Comparison of ENCODE assay signal across 26 cellular contexts in genomic region chr1:53639996-53640695, GRCh38.
A peak's percentile ranks its signal among the peaks of the same experiment; 100 is the strongest.
DNase-seq lines count a peak whose midpoint lies in the region; ATAC-seq and TF ChIP-seq lines count a peak whose summit lies in the region.
"Had no signal": no experiment of that assay in that cellular context is flagged by ENCODE, and none has a peak within 500 bp of the region (broad histone marks: within the 10 kb centered on the region; RNA-seq: fewer than 3 reads in every experiment).

No MANE protein-coding gene starts in this region.

- no peaks in the 10 kb centered on the region for H3K4me1 ChIP-seq in neuronal stem cell (ENCODE audit: control insufficient read depth in 2 of 2, insufficient read depth in 1 of 2, low read depth in 1 of 2, low read length in 2 of 2)
- no peaks in the 10 kb centered on the region for H3K4me1 ChIP-seq in upper lobe of right lung
- H3K4me1 ChIP-seq in naive thymus-derived CD4-positive, alpha-beta T cell (ENCODE audit: control insufficient read depth in 2 of 2, insufficient read depth in 2 of 2, low read length in 2 of 2), result no peaks in the 10 kb centered on the region
- H3K4me1 ChIP-seq: colonic mucosa, HAP-1, upper lobe of left lung had no signal

- H3K23ac ChIP-seq in neuronal stem cell (ENCODE audit: low read depth, low read length, poor library complexity), result no peak overlapping the region

- H2BK15ac ChIP-seq in neuronal stem cell (ENCODE audit: low read length), result no peak overlapping the region

- H3K9me3 Mint-ChIP-seq in WTC11, result no peaks in the 10 kb centered on the region
- peaks cover 0 to 2% (median 0%) of the 10 kb centered on the region in 11 donors for H3K9me3 Mint-ChIP-seq in naive thymus-derived CD4-positive, alpha-beta T cell
- H3K9me3 Mint-ChIP-seq in activated CD8-positive, alpha-beta T cell treated with anti-CD3 and anti-CD28 coated beads, Interleukin-2, amount 10 ng/mL, durations not matched to agents 7 days and 5 days (ENCODE audit: insufficient read depth), result no peaks in the 10 kb centered on the region
- H3K9me3 Mint-ChIP-seq: activated T-cell treated with anti-CD3 and anti-CD28 coated beads, Interleukin-2, amount 50 U/mL, for 4 hours; T-helper 1 cell treated with Interleukin-12 subunit alpha and Interleukin-12 subunit beta and Interleukin-4 antibody, amounts not matched to agents 30 μg/mL and 1 μg/mL, for 36 hours had no signal

- H2AK5ac ChIP-seq in neuronal stem cell (ENCODE audit: low read depth, low read length), result peak overlapping the region; percentile 42

- H3K14ac ChIP-seq in neuronal stem cell (ENCODE audit: low read length), result no peak overlapping the region

- H3K36me3 Mint-ChIP-seq in WTC11, result no peaks in the 10 kb centered on the region
- H3K36me3 Mint-ChIP-seq in naive thymus-derived CD4-positive, alpha-beta T cell, result no peaks in the 10 kb centered on the region
- no peaks in the 10 kb centered on the region for H3K36me3 Mint-ChIP-seq in activated CD8-positive, alpha-beta T cell treated with anti-CD3 and anti-CD28 coated beads, Interleukin-2, amount 10 ng/mL, durations not matched to agents 7 days and 5 days (ENCODE audit: low read depth)

- H3K27me3 Mint-ChIP-seq in WTC11 (ENCODE audit: low read depth), result no peaks in the 10 kb centered on the region; the same call in 1 of the 2 replicates
- peaks cover 0 to 6% (median 2%) of the 10 kb centered on the region in 5 donors for H3K27me3 Mint-ChIP-seq in naive thymus-derived CD4-positive, alpha-beta T cell
- no peaks in the 10 kb centered on the region for H3K27me3 Mint-ChIP-seq in activated CD8-positive, alpha-beta T cell treated with anti-CD3 and anti-CD28 coated beads, Interleukin-2, amount 10 ng/mL, durations not matched to agents 7 days and 5 days (ENCODE audit: low read depth)

- H3K4me2 ChIP-seq in neuronal stem cell (ENCODE audit: insufficient read depth, low read length, poor library complexity, severe bottlenecking), result no peak overlapping the region
- H3K4me2 ChIP-seq: SK-N-SH had no signal

- H3K9ac ChIP-seq in neuronal stem cell (ENCODE audit: low read depth, low read length, poor library complexity), result peak overlapping the region; percentile 33
- H3K9ac ChIP-seq: SK-N-SH had no signal

- no peak for ATAC-seq in left cardiac atrium
- ATAC-seq in WTC11, result no peak
- ATAC-seq in upper lobe of right lung, result no peak
- ATAC-seq in naive thymus-derived CD4-positive, alpha-beta T cell, result no peak
- ATAC-seq in activated CD8-positive, alpha-beta T cell treated with anti-CD3 and anti-CD28 coated beads, Interleukin-2, amount 10 ng/mL, durations not matched to agents 7 days and 5 days, result no peak
- ATAC-seq: left colon had no signal

- no peak overlapping the region for H4K8ac ChIP-seq in neuronal stem cell (ENCODE audit: low read depth, low read length)

- no peak overlapping the region for H3K18ac ChIP-seq in neuronal stem cell (ENCODE audit: low read length)

- H3K27ac Mint-ChIP-seq in WTC11, result no peak overlapping the region; the same call in 1 of the 2 replicates
- no peak overlapping the region for H3K27ac Mint-ChIP-seq in naive thymus-derived CD4-positive, alpha-beta T cell
- no peak overlapping the region for H3K27ac Mint-ChIP-seq in activated CD8-positive, alpha-beta T cell treated with anti-CD3 and anti-CD28 coated beads, Interleukin-2, amount 10 ng/mL, durations not matched to agents 7 days and 5 days
- H3K27ac Mint-ChIP-seq: T-helper 1 cell treated with Interleukin-12 subunit alpha and Interleukin-12 subunit beta and Interleukin-4 antibody, amounts not matched to agents 30 μg/mL and 1 μg/mL, for 36 hours had no signal

- H3K79me1 ChIP-seq in neuronal stem cell (ENCODE audit: low read depth, low read length), result no peaks in the 10 kb centered on the region

- H2AFZ ChIP-seq in neuronal stem cell (ENCODE audit: low read length), result no peak overlapping the region

- no peak overlapping the region for H2BK12ac ChIP-seq in neuronal stem cell (ENCODE audit: low read length)

- H3K9me3 ChIP-seq in neuronal stem cell (replicated peaks in 1 of 2; ENCODE audit: control insufficient read depth in 2 of 2, insufficient read depth in 1 of 2, low read depth in 1 of 2, low read length in 2 of 2) (no peaks in the 10 kb centered on the region), upper lobe of right lung (no peaks in the 10 kb centered on the region)
- no peaks in the 10 kb centered on the region for H3K9me3 ChIP-seq in naive thymus-derived CD4-positive, alpha-beta T cell (ENCODE audit: control insufficient read depth in 2 of 3, low read length in 3 of 3)
- H3K9me3 ChIP-seq: colonic mucosa, HAP-1, SK-N-SH, upper lobe of left lung had no signal

- H4K91ac ChIP-seq in neuronal stem cell (ENCODE audit: low read depth, low read length, poor library complexity), result no peak overlapping the region

- peaks cover 9% of the 10 kb centered on the region; the same call in 1 of the 2 replicates for H3K4me1 Mint-ChIP-seq in WTC11
- H3K4me1 Mint-ChIP-seq in naive thymus-derived CD4-positive, alpha-beta T cell, result no peaks in the 10 kb centered on the region
- H3K4me1 Mint-ChIP-seq in activated CD8-positive, alpha-beta T cell treated with anti-CD3 and anti-CD28 coated beads, Interleukin-2, amount 10 ng/mL, durations not matched to agents 7 days and 5 days (ENCODE audit: low read depth), result no peaks in the 10 kb centered on the region

- DNase-seq in cardiac septum (ENCODE audit: low spot score) (peak; percentile 63), left cardiac atrium (no peak), WTC11 (ENCODE audit: low spot score) (peak; percentile 4), neuronal stem cell (ENCODE audit: low spot score) (no peak), upper lobe of right lung (peak; percentile 33), hepatic stellate cell (ENCODE audit: low spot score) (no peak)
- no peak for DNase-seq in naive thymus-derived CD4-positive, alpha-beta T cell
- DNase-seq in activated CD8-positive, alpha-beta T cell treated with anti-CD3 and anti-CD28 coated beads, Interleukin-2, amount 10 ng/mL, durations not matched to agents 7 days and 5 days, result no peak
- DNase-seq: activated CD4-positive, alpha-beta T cell treated with anti-CD3 and anti-CD28 coated beads for 4 hours; activated naive CD4-positive, alpha-beta T cell treated with Interleukin-2 at 50 U/mL for 16 hours; activated T-cell treated with anti-CD3 and anti-CD28 coated beads, Interleukin-2, amount 50 U/mL, for 4 hours; amygdala; colonic mucosa; DMS153; effector memory CD4-positive, alpha-beta T cell; erythroblast; mesenchymal stem cell; NCI-H2029 treated with DMSO at 0.1 percent for 48 hours; NCI-H226; NCI-H748 treated with DMSO at 0.1 percent for 48 hours; SK-N-SH had no signal

- POLR2A ChIA-PET in WTC11 (lab: Charles Lee), result no interaction called here
- POLR2A ChIA-PET in naive thymus-derived CD4-positive, alpha-beta T cell (lab: Charles Lee), result no interaction called here
- POLR2A ChIA-PET in activated CD8-positive, alpha-beta T cell treated with anti-CD3 and anti-CD28 coated beads, Interleukin-2, amount 10 ng/mL, durations not matched to agents 7 days and 5 days (lab: Charles Lee), result interaction anchor here (0.6 kb wide), 1 partner anchor 147 kb away, joined by 3 read pairs; no protein-coding TSS in a partner anchor

- intact Hi-C loops in cardiac septum (cut with DNase I) (no loop called here), left cardiac atrium (cut with DNase I) (no loop called here), upper lobe of right lung (cut with DNase I) (no loop called here)
- intact Hi-C loops in naive thymus-derived CD4-positive, alpha-beta T cell (cut with micrococcal nuclease), result no loop called here

- TF ChIP-seq CTCF in WTC11 (IDR thresholded peaks at IDR 0.05) (no peak), upper lobe of right lung (IDR thresholded peaks at IDR 0.05) (no peak)

- H3K4me3 ChIP-seq in neuronal stem cell (ENCODE audit: low read length in 2 of 2), result no peak overlapping the region
- no peak overlapping the region for H3K4me3 ChIP-seq in upper lobe of right lung
- H3K4me3 ChIP-seq in naive thymus-derived CD4-positive, alpha-beta T cell (ENCODE audit: low read length), result no peak overlapping the region
- H3K4me3 ChIP-seq: colonic mucosa, HAP-1, K562, upper lobe of left lung had no signal

- no CpG with 5 or more reads among the region's 4 CpGs for WGBS in neuronal stem cell (ENCODE audit: extremely low coverage in 2 of 2, insufficient read length in 2 of 2, insufficient replicate concordance in 1 of 2), 2 donors

- H3K27me3 ChIP-seq in neuronal stem cell (ENCODE audit: control insufficient read depth in 3 of 3, insufficient read depth in 3 of 3, low read depth in 1 of 3, low read length in 3 of 3), result peaks cover 0 to 27% (median 0%) of the 10 kb centered on the region in 3 experiments
- H3K27me3 ChIP-seq in upper lobe of right lung, result no peaks in the 10 kb centered on the region
- no peaks in the 10 kb centered on the region for H3K27me3 ChIP-seq in naive thymus-derived CD4-positive, alpha-beta T cell (ENCODE audit: control insufficient read depth in 2 of 2, insufficient read depth in 2 of 2, low read length in 2 of 2)
- H3K27me3 ChIP-seq: colonic mucosa, upper lobe of left lung had no signal

- H3K36me3 ChIP-seq in neuronal stem cell (replicated peaks in 1 of 2; ENCODE audit: control insufficient read depth in 2 of 2, insufficient read depth in 2 of 2, low read length in 2 of 2) (no peaks in the 10 kb centered on the region), upper lobe of right lung (no peaks in the 10 kb centered on the region)
- no peaks in the 10 kb centered on the region for H3K36me3 ChIP-seq in naive thymus-derived CD4-positive, alpha-beta T cell (ENCODE audit: control insufficient read depth in 2 of 3, insufficient read depth in 3 of 3, low read length in 3 of 3)
- H3K36me3 ChIP-seq: colonic mucosa, HAP-1, upper lobe of left lung had no signal

- no peak overlapping the region for H3K4me3 Mint-ChIP-seq in WTC11
- no peak overlapping the region for H3K4me3 Mint-ChIP-seq in naive thymus-derived CD4-positive, alpha-beta T cell
- H3K4me3 Mint-ChIP-seq in activated CD8-positive, alpha-beta T cell treated with anti-CD3 and anti-CD28 coated beads, Interleukin-2, amount 10 ng/mL, durations not matched to agents 7 days and 5 days, result no peak overlapping the region
- H3K4me3 Mint-ChIP-seq: activated T-cell treated with anti-CD3 and anti-CD28 coated beads, Interleukin-2, amount 50 U/mL, for 4 hours; T-helper 1 cell treated with Interleukin-12 subunit alpha and Interleukin-12 subunit beta and Interleukin-4 antibody, amounts not matched to agents 30 μg/mL and 1 μg/mL, for 36 hours had no signal

- H3K27ac ChIP-seq in neuronal stem cell (replicated peaks; ENCODE audit: low read length) (no peak overlapping the region), upper lobe of right lung (no peak overlapping the region)
- no peak overlapping the region for H3K27ac ChIP-seq in naive thymus-derived CD4-positive, alpha-beta T cell (ENCODE audit: low read depth, low read length)
- H3K27ac ChIP-seq: colonic mucosa, upper lobe of left lung had no signal

- H2BK5ac ChIP-seq in neuronal stem cell (ENCODE audit: low read length), result no peak overlapping the region

- CTCF ChIA-PET in WTC11 (lab: Charles Lee), result interaction anchor here (1.3 kb wide), 1 partner anchor 65 kb away, joined by 3 read pairs; no protein-coding TSS in a partner anchor
- CTCF ChIA-PET in naive thymus-derived CD4-positive, alpha-beta T cell (lab: Charles Lee), result no interaction called here
- CTCF ChIA-PET in activated CD8-positive, alpha-beta T cell treated with anti-CD3 and anti-CD28 coated beads, Interleukin-2, amount 10 ng/mL, durations not matched to agents 7 days and 5 days (lab: Charles Lee), result no interaction called here

- H2BK120ac ChIP-seq in neuronal stem cell (ENCODE audit: low read depth, low read length), result no peak overlapping the region

- H3K4ac ChIP-seq in neuronal stem cell (ENCODE audit: low read length), result no peak overlapping the region

Comparison
In these comparisons a context has a peak if more than half of its experiments do, and no peak if none do; other contexts are left out.
1. DNase-seq: peak in cardiac septum (single experiment), WTC11 (single experiment) and upper lobe of right lung (single experiment); none in left cardiac atrium (single experiment), neuronal stem cell (single experiment), naive thymus-derived CD4-positive, alpha-beta T cell (0 of 9), hepatic stellate cell (single experiment) and activated CD8-positive, alpha-beta T cell treated with anti-CD3 and anti-CD28 coated beads, Interleukin-2, amount 10 ng/mL, durations not matched to agents 7 days and 5 days (single experiment).